In the genomic region with DNA sequence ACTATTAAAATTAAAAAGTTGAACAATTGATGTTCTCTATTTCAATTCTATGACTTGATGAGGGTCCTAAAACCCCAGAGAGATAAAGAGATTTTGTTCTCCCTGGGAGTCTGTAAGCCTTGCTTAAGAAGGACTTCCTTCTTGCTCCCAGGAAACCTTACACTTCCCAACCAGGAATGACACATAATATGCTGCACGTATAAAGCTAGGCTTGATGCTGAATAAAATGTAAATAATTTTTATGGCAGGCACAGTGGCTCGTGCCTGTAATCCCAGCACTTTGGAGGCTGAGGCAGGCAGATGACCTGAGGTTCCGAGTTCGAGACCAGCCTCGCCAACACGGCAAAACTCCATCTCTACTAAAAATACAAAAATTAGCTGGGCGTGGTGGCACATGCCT, we compare ENCODE assay signal across 22 cellular contexts. TPM values are rescaled to one million over a fixed set of nuclear protein-coding genes. Genes with fewer than 3 reads are reported as not detected.
DNase-seq lines count a peak whose midpoint lies in the region; ATAC-seq and TF ChIP-seq lines count a peak whose summit lies in the region.
"Had no signal": no experiment of that assay in that cellular context is flagged by ENCODE, and none has a peak within 500 bp of the region (broad histone marks: within the 10 kb centered on the region; RNA-seq: fewer than 3 reads in every experiment).

No MANE protein-coding gene starts in this region.

- no peak overlapping the region for H3K4me3 Mint-ChIP-seq in HFFc6
- H3K4me3 Mint-ChIP-seq: activated CD8-positive, alpha-beta T cell treated with anti-CD3 and anti-CD28 coated beads, Interleukin-2, amount 10 ng/mL, durations not matched to agents 7 days and 5 days; naive B cell; stimulated activated effector memory CD8-positive, alpha-beta T cell treated with anti-CD3 and anti-CD28 coated beads, Interleukin-12 subunit alpha, Interleukin-12 subunit beta, amount 100 ng/mL, for 72 hours had no signal

- peaks cover 30% of the 10 kb centered on the region for H3K4me1 Mint-ChIP-seq in HFFc6 (ENCODE audit: low read depth)
- H3K4me1 Mint-ChIP-seq: naive B cell had no signal

- peak overlapping the region; percentile 61 for H3K27ac Mint-ChIP-seq in HFFc6
- H3K27ac Mint-ChIP-seq in activated naive CD4-positive, alpha-beta T cell treated with anti-CD3 and anti-CD28 coated beads, Interleukin-2, amount 50 U/mL, for 72 hours = no peak overlapping the region
- H3K27ac Mint-ChIP-seq: activated CD8-positive, alpha-beta T cell treated with anti-CD3 and anti-CD28 coated beads, Interleukin-2, amount 10 ng/mL, durations not matched to agents 7 days and 5 days; naive B cell; stimulated activated effector memory CD8-positive, alpha-beta T cell treated with anti-CD3 and anti-CD28 coated beads, Interleukin-12 subunit alpha, Interleukin-12 subunit beta, amount 100 ng/mL, for 72 hours had no signal

- H3K4me3 ChIP-seq in A673 (ENCODE audit: low read depth, low read length, poor library complexity, severe bottlenecking) (no peak overlapping the region), fibroblast of villous mesenchyme (ENCODE audit: low read depth, low read length) (no peak overlapping the region)
- H3K4me3 ChIP-seq: A549, vagina had no signal

- peaks cover 20% of the 10 kb centered on the region for H3K4me1 ChIP-seq in A673 (ENCODE audit: insufficient read depth, low read length, poor library complexity, severe bottlenecking)
- H3K4me1 ChIP-seq: vagina had no signal

- H3K27ac ChIP-seq in A673 (ENCODE audit: low read depth, low read length, poor library complexity, severe bottlenecking) = no peak overlapping the region
- H3K27ac ChIP-seq: C4-2B, HL-60, vagina had no signal

- CTCF ChIA-PET in A673 (lab: Charles Lee) = no interaction called here

- H3K36me3 ChIP-seq in A673 (ENCODE audit: insufficient read depth, low read length, poor library complexity, severe bottlenecking) = no peaks in the 10 kb centered on the region
- H3K36me3 ChIP-seq: vagina had no signal

- peaks cover 10% of the 10 kb centered on the region for H3K36me3 Mint-ChIP-seq in HFFc6 (ENCODE audit: low read depth)
- H3K36me3 Mint-ChIP-seq in activated naive CD4-positive, alpha-beta T cell treated with anti-CD3 and anti-CD28 coated beads, Interleukin-2, amount 50 U/mL, for 72 hours = no peaks in the 10 kb centered on the region
- H3K36me3 Mint-ChIP-seq: naive B cell; stimulated activated effector memory CD8-positive, alpha-beta T cell treated with anti-CD3 and anti-CD28 coated beads, Interleukin-12 subunit alpha, Interleukin-12 subunit beta, amount 100 ng/mL, for 72 hours had no signal

- BruUV-seq in A673 (replicated peaks; lab: Mats Ljungman, UMichigan) = no TSS peak

- POLR2A ChIA-PET in A673 (lab: Charles Lee; ENCODE audit: low non-redundant PET) = no interaction called here

- peaks cover 6% of the 10 kb centered on the region for H3K9me3 Mint-ChIP-seq in HFFc6
- no peaks in the 10 kb centered on the region for H3K9me3 Mint-ChIP-seq in activated naive CD4-positive, alpha-beta T cell treated with anti-CD3 and anti-CD28 coated beads, Interleukin-2, amount 50 U/mL, for 72 hours
- H3K9me3 Mint-ChIP-seq: stimulated activated effector memory CD8-positive, alpha-beta T cell treated with anti-CD3 and anti-CD28 coated beads, Interleukin-12 subunit alpha, Interleukin-12 subunit beta, amount 100 ng/mL, for 72 hours had no signal

- DNase-seq in A673 (ENCODE audit: low spot score) (peak; percentile 31), HFFc6 (peak; percentile 31), amniotic epithelial cell (ENCODE audit: low read depth) (peak; percentile 28), fibroblast of villous mesenchyme (ENCODE audit: low read depth) (peak; percentile 57), GM19240 (ENCODE audit: insufficient read length, low spot score) (no peak), T-helper 9 cell (no peak)
- DNase-seq in activated naive CD4-positive, alpha-beta T cell treated with anti-CD3 and anti-CD28 coated beads, Interleukin-2, amount 50 U/mL, for 72 hours (ENCODE audit: low spot score in 2 of 2) = no peak
- no peak for DNase-seq in stimulated activated CD4-positive, alpha-beta T cell treated with anti-CD3 and anti-CD28 coated beads, Interleukin-15, amount 100 ng/mL, for 24 hours
- DNase-seq: activated CD8-positive, alpha-beta T cell treated with anti-CD3 and anti-CD28 coated beads, Interleukin-2, amount 10 ng/mL, durations not matched to agents 7 days and 5 days; activated T-cell treated with anti-CD3 and anti-CD28 coated beads, Interleukin-2, amount 50 U/mL, for 1 hour; naive B cell; NCI-H1694; NCI-H345; occipital lobe; right cardiac atrium; T1000 had no signal

- no peaks in the 10 kb centered on the region for H3K9me3 ChIP-seq in A673 (ENCODE audit: low read depth, low read length, poor library complexity, severe bottlenecking)
- H3K9me3 ChIP-seq: A549, vagina had no signal

- ATAC-seq in activated naive CD4-positive, alpha-beta T cell treated with anti-CD3 and anti-CD28 coated beads, Interleukin-2, amount 50 U/mL, for 72 hours = no peak
- ATAC-seq: A549; activated CD4-positive, CD25-positive, alpha-beta regulatory T cell treated with anti-CD3 and anti-CD28 coated beads, Interleukin-2, amount 50 U/mL, for 24 hours; activated CD8-positive, alpha-beta T cell treated with anti-CD3 and anti-CD28 coated beads, Interleukin-2, amount 10 ng/mL, durations not matched to agents 7 days and 5 days; right cardiac atrium had no signal

- intact Hi-C loops in A673 (cut with micrococcal nuclease; ENCODE audit: unreplicated experiment) = no loop called here

- H3K27me3 ChIP-seq in A673 (replicated peaks; ENCODE audit: insufficient read depth, low read depth, low read length, poor library complexity) = no peaks in the 10 kb centered on the region
- H3K27me3 ChIP-seq: vagina had no signal

- no peak for TF ChIP-seq CTCF in A673 (conservative IDR thresholded peaks at IDR 0.05; ENCODE audit: low read depth, low read length)
- TF ChIP-seq CTCF in HFFc6 (IDR thresholded peaks at IDR 0.05) = no peak
- no peak for TF ChIP-seq CTCF in fibroblast of villous mesenchyme (IDR thresholded peaks at IDR 0.05; ENCODE audit: insufficient read depth, low read depth, low read length)

- H3K27me3 Mint-ChIP-seq in HFFc6 (ENCODE audit: insufficient read depth) = no peaks in the 10 kb centered on the region

RNA-seq across cellular contexts. Expression of a gene that starts 27.8 kb away (rescaled TPM):
- total RNA-seq in A673 (2021) = 18.1 and 18.4 TPM in 2 replicates
- 10 to 100 TPM; 22.2 to 33.7 (median 28.2) TPM for total RNA-seq in HFFc6 (2021; fragmentation: NEBNext Ultra II Directional; extraction: Animal tissue kit (Norgen Biotek cat#: 25700))
- total RNA-seq in fibroblast of villous mesenchyme = 29.3 and 39.3 TPM in 2 replicates
- total RNA-seq in activated naive CD4-positive, alpha-beta T cell treated with anti-CD3 and anti-CD28 coated beads, Interleukin-2, amount 50 U/mL, for 72 hours = 1 to 10 TPM; 1.9 to 2.3 TPM

Comparison
In these comparisons a context has a peak if more than half of its experiments do, and no peak if none do; other contexts are left out.
1. DNase-seq: peak in A673 (single experiment), HFFc6 (single experiment), amniotic epithelial cell (single experiment) and fibroblast of villous mesenchyme (single experiment); none in GM19240 (single experiment), T-helper 9 cell (single experiment), activated naive CD4-positive, alpha-beta T cell treated with anti-CD3 and anti-CD28 coated beads, Interleukin-2, amount 50 U/mL, for 72 hours (0 of 2) and stimulated activated CD4-positive, alpha-beta T cell treated with anti-CD3 and anti-CD28 coated beads, Interleukin-15, amount 100 ng/mL, for 24 hours (single experiment).